9 cellular contexts compared by ENCODE assay signal in the genomic region with DNA sequence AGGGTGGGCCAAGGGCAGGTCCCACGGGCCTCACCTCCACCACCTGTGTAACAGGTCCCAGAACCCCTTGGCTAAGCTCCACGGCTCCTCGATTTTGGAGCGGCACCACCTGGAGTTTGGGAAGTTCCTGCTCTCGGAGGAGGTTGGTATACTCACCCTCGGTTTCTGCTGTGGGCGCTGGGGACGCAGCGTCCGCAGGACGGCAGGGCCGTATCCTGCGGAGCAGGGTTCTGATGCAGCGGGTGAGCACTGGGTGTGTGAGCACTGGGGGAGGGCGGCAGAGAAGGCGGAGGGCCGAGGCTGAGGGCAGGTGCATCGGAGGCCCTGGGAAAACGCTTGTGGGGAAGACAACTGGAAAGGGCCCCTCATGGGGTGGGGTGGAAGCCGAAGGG. TPM values are rescaled to one million over a fixed set of nuclear protein-coding genes. Genes with fewer than 3 reads are reported as not detected.
DNase-seq lines count a peak whose midpoint lies in the region; ATAC-seq, FAIRE-seq and TF ChIP-seq lines count a peak whose summit lies in the region.
"Had no signal": no experiment of that assay in that cellular context is flagged by ENCODE, and none has a peak within 500 bp of the region (broad histone marks: within the 10 kb centered on the region; RNA-seq: fewer than 3 reads in every experiment).

No MANE protein-coding gene starts in this region.

- H3K4me2 ChIP-seq in astrocyte (ENCODE audit: low read length) (peak overlapping the region; percentile 75), mesendoderm (ENCODE audit: low read length) (peak overlapping the region; percentile 54)

- H4K8ac ChIP-seq in mesendoderm (ENCODE audit: low read depth, low read length): no peak overlapping the region

- H3K36me3 ChIP-seq in astrocyte (ENCODE audit: insufficient read depth, low read length) (no peaks in the 10 kb centered on the region), mesendoderm (ENCODE audit: control insufficient read depth, insufficient read depth, low read length) (no peaks in the 10 kb centered on the region), tibial artery (no peaks in the 10 kb centered on the region)

- H3K4me1 ChIP-seq in astrocyte (ENCODE audit: insufficient read depth, low read length): no peaks in the 10 kb centered on the region
- no peaks in the 10 kb centered on the region for H3K4me1 ChIP-seq in mesendoderm (ENCODE audit: control insufficient read depth, low read depth, low read length)
- peaks cover 0 to 12% (median 9%) of the 10 kb centered on the region in 4 donors for H3K4me1 ChIP-seq in tibial artery

- peaks cover 2% of the 10 kb centered on the region for H3K36me3 Mint-ChIP-seq in activated T-cell treated with anti-CD3 and anti-CD28 coated beads, Interleukin-2, amount 50 U/mL, for 4 hours (ENCODE audit: insufficient read depth)
- no peaks in the 10 kb centered on the region for H3K36me3 Mint-ChIP-seq in astrocyte (ENCODE audit: low read depth, unreplicated experiment)

- no peaks in the 10 kb centered on the region for H3K79me2 ChIP-seq in astrocyte (ENCODE audit: insufficient read depth, low read length)
- H3K79me2 ChIP-seq in mesendoderm (ENCODE audit: control insufficient read depth, insufficient read depth, low read length): no peaks in the 10 kb centered on the region

- intact Hi-C loops in tibial artery (cut with DNase I; ENCODE audit: low total_unique reads): no loop called here

- H3K4me3 ChIP-seq in astrocyte (ENCODE audit: insufficient read depth, low read depth, low read length) (peak overlapping the region; percentile 39), mesendoderm (ENCODE audit: low read length) (no peak overlapping the region), tibial artery (peak overlapping the region; percentile 39 to 48)

- H3K27ac ChIP-seq in astrocyte (ENCODE audit: low read depth, low read length) (no peak overlapping the region), mesendoderm (ENCODE audit: low read depth, low read length) (no peak overlapping the region), tibial artery (no peak overlapping the region)
- H3K27ac ChIP-seq: C4-2B had no signal

- H3K56ac ChIP-seq in mesendoderm (ENCODE audit: low read length): peak overlapping the region; percentile 84

- H3K9me3 ChIP-seq in astrocyte (ENCODE audit: insufficient read depth, low read depth, low read length): peaks cover 15% of the 10 kb centered on the region
- H3K9me3 ChIP-seq in tibial artery: no peaks in the 10 kb centered on the region

- H2AFZ ChIP-seq in astrocyte (ENCODE audit: low read depth, low read length): peak overlapping the region; percentile 26

- H4K20me1 ChIP-seq in astrocyte (ENCODE audit: insufficient read depth, low read length): no peaks in the 10 kb centered on the region

- no peaks in the 10 kb centered on the region for H3K79me1 ChIP-seq in mesendoderm (ENCODE audit: low read length)

- no peak overlapping the region for H4K5ac ChIP-seq in mesendoderm (ENCODE audit: low read length)

- H3K4ac ChIP-seq in mesendoderm (ENCODE audit: low read depth, low read length): no peak overlapping the region

- no CpG with 5 or more reads among the region's 20 CpGs for WGBS in mesendoderm (ENCODE audit: extremely low coverage, insufficient coverage, low lambda C conversion rate)

- TF ChIP-seq CTCF in astrocyte (IDR thresholded peaks at IDR 0.05; ENCODE audit: insufficient read depth, low read depth, low read length) (no peak), tibial artery (IDR thresholded peaks at IDR 0.05) (no peak)

- ATAC-seq in activated T-cell treated with anti-CD3 and anti-CD28 coated beads, Interleukin-2, amount 50 U/mL, for 4 hours: no peak
- ATAC-seq in HG03521 (IDR thresholded peaks at IDR 0.05; ENCODE audit: unreplicated experiment): no peak

- H3K9me3 Mint-ChIP-seq in activated T-cell treated with anti-CD3 and anti-CD28 coated beads, Interleukin-2, amount 50 U/mL, for 4 hours: no peaks in the 10 kb centered on the region
- peaks cover 2% of the 10 kb centered on the region for H3K9me3 Mint-ChIP-seq in astrocyte (ENCODE audit: unreplicated experiment)

- no peak overlapping the region for H2BK5ac ChIP-seq in mesendoderm (ENCODE audit: low read length)

- H3K18ac ChIP-seq in mesendoderm (ENCODE audit: low read length): no peak overlapping the region

- H3K23ac ChIP-seq in mesendoderm (ENCODE audit: low read length): no peak overlapping the region

- no peaks in the 10 kb centered on the region for H3K27me3 ChIP-seq in astrocyte (ENCODE audit: insufficient read depth, low read length)
- no peaks in the 10 kb centered on the region for H3K27me3 ChIP-seq in mesendoderm (ENCODE audit: insufficient read depth, low read length, poor library complexity)
- peaks cover 0 to 50% of the 10 kb centered on the region in 2 donors for H3K27me3 ChIP-seq in tibial artery

- peak overlapping the region; percentile 83 for H3K4me3 Mint-ChIP-seq in activated T-cell treated with anti-CD3 and anti-CD28 coated beads, Interleukin-2, amount 50 U/mL, for 4 hours
- H3K4me3 Mint-ChIP-seq in astrocyte (ENCODE audit: unreplicated experiment): peak overlapping the region; percentile 71

- peak overlapping the region; percentile 52 for H3K9ac ChIP-seq in astrocyte (ENCODE audit: low read length)
- H3K9ac ChIP-seq in mesendoderm (ENCODE audit: low read length): peak overlapping the region; percentile 78

- no peak overlapping the region for H2BK15ac ChIP-seq in mesendoderm (replicated peaks; ENCODE audit: low read depth)

- H2BK120ac ChIP-seq in mesendoderm (ENCODE audit: low read depth, low read length): no peak overlapping the region

- no peak for FAIRE-seq in astrocyte (lab: Jason Lieb, UNC)

- H3K4me1 Mint-ChIP-seq in activated T-cell treated with anti-CD3 and anti-CD28 coated beads, Interleukin-2, amount 50 U/mL, for 4 hours (ENCODE audit: low read depth): peaks cover 18% of the 10 kb centered on the region
- H3K4me1 Mint-ChIP-seq in astrocyte (ENCODE audit: low read depth, unreplicated experiment): peaks cover 2% of the 10 kb centered on the region

- H2AK5ac ChIP-seq in mesendoderm (ENCODE audit: low read length): no peak overlapping the region

- no peak for DNase-seq in activated T-cell treated with anti-CD3 and anti-CD28 coated beads, Interleukin-2, amount 50 U/mL, for 4 hours
- DNase-seq in activated T-cell treated with anti-CD3 and anti-CD28 coated beads for 4 hours (no peak), astrocyte (ENCODE audit: low read depth) (no peak), mesendoderm (no peak), tibial artery (no peak), DMS79 treated with DMSO at 0.1 percent for 48 hours (lab: John Stamatoyannopoulos, UW) (no peak), CD1c-positive myeloid dendritic cell (ENCODE audit: extremely low spot score) (no peak)

- H3K27ac Mint-ChIP-seq in astrocyte (ENCODE audit: unreplicated experiment): no peak overlapping the region

- H3K27me3 Mint-ChIP-seq in activated T-cell treated with anti-CD3 and anti-CD28 coated beads, Interleukin-2, amount 50 U/mL, for 4 hours (ENCODE audit: low read depth): no peaks in the 10 kb centered on the region
- peaks cover 2% of the 10 kb centered on the region for H3K27me3 Mint-ChIP-seq in astrocyte (ENCODE audit: low read depth, unreplicated experiment)

RNA-seq across cellular contexts. Expression of gene ATP5ME, which starts 11.0 kb away (rescaled TPM):
- total RNA-seq in activated T-cell treated with anti-CD3 and anti-CD28 coated beads, Interleukin-2, amount 50 U/mL, for 4 hours: 100 to 1,000 TPM; 227 to 249 (median 244) TPM
- 255 and 263 TPM in 2 replicates for total RNA-seq in astrocyte
- polyA plus RNA-seq in mesendoderm (2013, experiment 1 of 2): 1,265 TPM
- 1,279 TPM for polyA plus RNA-seq in mesendoderm (2013, experiment 2 of 2)

RNA-seq across cellular contexts. Expression of gene MYL5, which starts 11.3 kb away (rescaled TPM):
- total RNA-seq in activated T-cell treated with anti-CD3 and anti-CD28 coated beads, Interleukin-2, amount 50 U/mL, for 4 hours: 10 to 100 TPM; 13.7 to 16.0 (median 15.1) TPM
- total RNA-seq in astrocyte: 17.5 and 21.9 TPM in 2 replicates
- 4.5 TPM for polyA plus RNA-seq in mesendoderm (2013, experiment 1 of 2)
- 4.6 TPM for polyA plus RNA-seq in mesendoderm (2013, experiment 2 of 2)

RNA-seq across cellular contexts. Expression of gene SLC49A3, which starts 25.9 kb away (rescaled TPM):
- under 1 TPM; 0.48 to 0.79 (median 0.53) TPM for total RNA-seq in activated T-cell treated with anti-CD3 and anti-CD28 coated beads, Interleukin-2, amount 50 U/mL, for 4 hours
- total RNA-seq in astrocyte: 6.2 and 9.2 TPM in 2 replicates
- polyA plus RNA-seq in mesendoderm (2013, experiment 1 of 2): 0.91 TPM
- polyA plus RNA-seq in mesendoderm (2013, experiment 2 of 2): 0.84 TPM

RNA-seq across cellular contexts. Expression of gene PDE6B, which starts 37.7 kb away (rescaled TPM):
- 10 to 100 TPM in 2 of 3 donors, 1 to 10 TPM in 1; 8.3 to 10.5 (median 10.3) TPM for total RNA-seq in activated T-cell treated with anti-CD3 and anti-CD28 coated beads, Interleukin-2, amount 50 U/mL, for 4 hours
- total RNA-seq in astrocyte: 2.8 and 3.7 TPM in 2 replicates
- polyA plus RNA-seq in mesendoderm (2013, experiment 1 of 2): 0.93 TPM
- polyA plus RNA-seq in mesendoderm (2013, experiment 2 of 2): 1.2 TPM

RNA-seq across cellular contexts. Expression of gene PCGF3, which starts 42.6 kb away (rescaled TPM):
- total RNA-seq in activated T-cell treated with anti-CD3 and anti-CD28 coated beads, Interleukin-2, amount 50 U/mL, for 4 hours: 10 to 100 TPM; 20.7 to 27.8 (median 23.0) TPM
- 61.1 and 65.7 TPM in 2 replicates for total RNA-seq in astrocyte
- polyA plus RNA-seq in mesendoderm (2013, experiment 1 of 2): 30.3 TPM
- 31.4 TPM for polyA plus RNA-seq in mesendoderm (2013, experiment 2 of 2)
